Comparison of ENCODE assay signal across 14 cellular contexts in genomic region chr1:56533621-56534020, GRCh38. TPM values are rescaled to one million over a fixed set of nuclear protein-coding genes. Genes with fewer than 3 reads are reported as not detected.
DNase-seq lines count a peak whose midpoint lies in the region; ATAC-seq and TF ChIP-seq lines count a peak whose summit lies in the region.
"Had no signal": no experiment of that assay in that cellular context is flagged by ENCODE, and none has a peak within 500 bp of the region (broad histone marks: within the 10 kb centered on the region; RNA-seq: fewer than 3 reads in every experiment).

No MANE protein-coding gene starts in this region.

- POLR2A ChIA-PET in activated CD8-positive, alpha-beta T cell treated with anti-CD3 and anti-CD28 coated beads, Interleukin-2, amount 10 ng/mL, durations not matched to agents 7 days and 5 days (lab: Charles Lee): no interaction called here

- no peaks in the 10 kb centered on the region for H3K36me3 ChIP-seq in BE2C

- H3K4me1 Mint-ChIP-seq in activated CD8-positive, alpha-beta T cell treated with anti-CD3 and anti-CD28 coated beads, Interleukin-2, amount 10 ng/mL, durations not matched to agents 7 days and 5 days (ENCODE audit: low read depth): no peaks in the 10 kb centered on the region
- H3K4me1 Mint-ChIP-seq: activated naive CD4-positive, alpha-beta T cell treated with anti-CD3 and anti-CD28 coated beads, Interleukin-2, amount 50 U/mL, for 24 hours had no signal

- H3K9me3 Mint-ChIP-seq in activated CD8-positive, alpha-beta T cell treated with anti-CD3 and anti-CD28 coated beads, Interleukin-2, amount 10 ng/mL, durations not matched to agents 7 days and 5 days (ENCODE audit: insufficient read depth): no peaks in the 10 kb centered on the region
- H3K9me3 Mint-ChIP-seq: activated naive CD4-positive, alpha-beta T cell treated with anti-CD3 and anti-CD28 coated beads, Interleukin-2, amount 50 U/mL, for 24 hours had no signal

- peak; percentile 84 for ATAC-seq in GM19463 (IDR thresholded peaks at IDR 0.05; ENCODE audit: unreplicated experiment)
- ATAC-seq in HG02870 (IDR thresholded peaks at IDR 0.05; ENCODE audit: unreplicated experiment): peak; percentile 84
- no peak for ATAC-seq in activated CD8-positive, alpha-beta T cell treated with anti-CD3 and anti-CD28 coated beads, Interleukin-2, amount 10 ng/mL, durations not matched to agents 7 days and 5 days

- no peaks in the 10 kb centered on the region for H3K4me1 ChIP-seq in BE2C

- no peaks in the 10 kb centered on the region for H3K27me3 ChIP-seq in BE2C

- H3K27ac Mint-ChIP-seq in activated CD8-positive, alpha-beta T cell treated with anti-CD3 and anti-CD28 coated beads, Interleukin-2, amount 10 ng/mL, durations not matched to agents 7 days and 5 days: no peak overlapping the region
- H3K27ac Mint-ChIP-seq: activated naive CD4-positive, alpha-beta T cell treated with anti-CD3 and anti-CD28 coated beads, Interleukin-2, amount 50 U/mL, for 24 hours had no signal

- H3K4me3 ChIP-seq in GM12865 (ENCODE audit: low read depth, low read length) (no peak overlapping the region), BE2C (ENCODE audit: low read depth, low read length) (no peak overlapping the region)
- H3K4me3 ChIP-seq: SK-N-MC had no signal

- H3K27me3 Mint-ChIP-seq in activated CD8-positive, alpha-beta T cell treated with anti-CD3 and anti-CD28 coated beads, Interleukin-2, amount 10 ng/mL, durations not matched to agents 7 days and 5 days (ENCODE audit: low read depth): no peaks in the 10 kb centered on the region

- no peaks in the 10 kb centered on the region for H3K36me3 Mint-ChIP-seq in activated CD8-positive, alpha-beta T cell treated with anti-CD3 and anti-CD28 coated beads, Interleukin-2, amount 10 ng/mL, durations not matched to agents 7 days and 5 days (ENCODE audit: low read depth)
- H3K36me3 Mint-ChIP-seq: activated naive CD4-positive, alpha-beta T cell treated with anti-CD3 and anti-CD28 coated beads, Interleukin-2, amount 50 U/mL, for 24 hours had no signal

- H3K4me3 Mint-ChIP-seq in activated CD8-positive, alpha-beta T cell treated with anti-CD3 and anti-CD28 coated beads, Interleukin-2, amount 10 ng/mL, durations not matched to agents 7 days and 5 days: no peak overlapping the region
- H3K4me3 Mint-ChIP-seq: activated naive CD4-positive, alpha-beta T cell treated with anti-CD3 and anti-CD28 coated beads, Interleukin-2, amount 50 U/mL, for 24 hours had no signal

- CTCF ChIA-PET in activated CD8-positive, alpha-beta T cell treated with anti-CD3 and anti-CD28 coated beads, Interleukin-2, amount 10 ng/mL, durations not matched to agents 7 days and 5 days (lab: Charles Lee): no interaction called here

- TF ChIP-seq CTCF in GM12865 (IDR thresholded peaks at IDR 0.05; ENCODE audit: insufficient read depth, low read depth, low read length, missing control alignments) (no peak), BE2C (IDR thresholded peaks at IDR 0.05; ENCODE audit: low read depth, low read length) (no peak)

- no peaks in the 10 kb centered on the region for H3K9me3 ChIP-seq in BE2C

- DNase-seq in GM12865 (ENCODE audit: low read depth) (peak; percentile 47), HPDE6-E6E7 (ENCODE audit: extremely low spot score) (peak; percentile 61), BE2C (no peak), NCI-H524 (lab: John Stamatoyannopoulos, UW) (no peak)
- no peak for DNase-seq in stimulated activated CD4-positive, alpha-beta T cell treated with anti-CD3 and anti-CD28 coated beads, Interleukin-1b, Interleukin-23, amount 100 ng/mL, for 48 hours
- DNase-seq in activated CD8-positive, alpha-beta T cell treated with anti-CD3 and anti-CD28 coated beads, Interleukin-2, amount 10 ng/mL, durations not matched to agents 7 days and 5 days: no peak
- DNase-seq: ACHN, Calu3, islet precursor cell, MM.1S had no signal

RNA-seq across cellular contexts. Expression of gene PLPP3, which starts 45.7 kb away (rescaled TPM):
- 0.85 TPM for polyA plus RNA-seq in BE2C (2012; ENCODE audit: insufficient read depth, insufficient read length, low read depth)
- not detected for total RNA-seq in activated CD8-positive, alpha-beta T cell treated with anti-CD3 and anti-CD28 coated beads, Interleukin-2, amount 10 ng/mL, durations not matched to agents 7 days and 5 days

Comparison
In these comparisons a context has a peak if more than half of its experiments do, and no peak if none do; other contexts are left out.
1. DNase-seq: peak in GM12865 (single experiment) and HPDE6-E6E7 (single experiment); none in BE2C (single experiment), NCI-H524 (0 of 2), stimulated activated CD4-positive, alpha-beta T cell treated with anti-CD3 and anti-CD28 coated beads, Interleukin-1b, Interleukin-23, amount 100 ng/mL, for 48 hours (single experiment) and activated CD8-positive, alpha-beta T cell treated with anti-CD3 and anti-CD28 coated beads, Interleukin-2, amount 10 ng/mL, durations not matched to agents 7 days and 5 days (single experiment).